In the genomic region with DNA sequence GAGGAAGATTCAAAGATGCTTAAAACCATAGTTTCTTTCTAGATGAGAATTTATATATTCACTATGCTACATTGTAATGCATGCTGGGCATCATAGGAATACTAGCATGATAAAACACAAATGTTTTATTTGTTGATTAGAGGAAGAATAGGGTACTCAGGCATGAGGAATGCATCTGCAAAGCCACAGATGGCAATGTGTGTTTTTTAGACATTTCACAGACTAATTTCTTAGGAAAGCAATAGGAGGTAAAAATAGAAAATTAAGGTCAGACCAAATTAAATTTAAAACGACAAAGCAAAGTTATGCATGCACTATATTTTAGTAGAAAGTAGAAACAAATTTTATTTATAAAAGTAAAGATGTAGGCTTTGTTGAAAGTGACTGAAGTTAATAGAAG, we compare ENCODE assay signal across 1 cellular context.
TF ChIP-seq lines count a peak whose summit lies in the region.

No MANE protein-coding gene starts in this region.

TF ChIP-seq in A549, 52 proteins besides CTCF, POLR2A, EP300 and RAD21 (continued from another document):
- TF ChIP-seq, protein P1, sequence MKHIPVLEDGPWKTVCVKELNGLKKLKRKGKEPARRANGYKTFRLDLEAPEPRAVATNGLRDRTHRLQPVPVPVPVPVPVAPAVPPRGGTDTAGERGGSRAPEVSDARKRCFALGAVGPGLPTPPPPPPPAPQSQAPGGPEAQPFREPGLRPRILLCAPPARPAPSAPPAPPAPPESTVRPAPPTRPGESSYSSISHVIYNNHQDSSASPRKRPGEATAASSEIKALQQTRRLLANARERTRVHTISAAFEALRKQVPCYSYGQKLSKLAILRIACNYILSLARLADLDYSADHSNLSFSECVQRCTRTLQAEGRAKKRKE (CRISPR knock-in tag; IDR thresholded peaks at IDR 0.05; ENCODE audit: low read depth), result no peak
- TF ChIP-seq RARB (CRISPR knock-in tag; IDR thresholded peaks at IDR 0.05) (no peak), MAFK (IDR thresholded peaks at IDR 0.05; ENCODE audit: partially characterized antibody) (no peak), FOSL2 (IDR thresholded peaks at IDR 0.05) (no peak), FOSL2 (CRISPR knock-in tag; IDR thresholded peaks at IDR 0.05) (no peak), SREBF2 (IDR thresholded peaks at IDR 0.05) (no peak), PBX3 (IDR thresholded peaks at IDR 0.05) (no peak), NPAS2 (CRISPR knock-in tag; IDR thresholded peaks at IDR 0.05; ENCODE audit: borderline replicate concordance) (no peak), EHMT2 (IDR thresholded peaks at IDR 0.05; ENCODE audit: low read depth) (no peak), KDM5A (IDR thresholded peaks at IDR 0.05) (no peak), JUN (IDR thresholded peaks at IDR 0.05) (no peak), NR3C1 (IDR thresholded peaks at IDR 0.05) (no peak), HEYL (CRISPR knock-in tag; IDR thresholded peaks at IDR 0.05) (no peak), POLR2AphosphoS2 (conservative IDR thresholded peaks at IDR 0.05; ENCODE audit: low read length) (no peak), ESRRA (IDR thresholded peaks at IDR 0.05; ENCODE audit: borderline replicate concordance, low read length) (no peak)
- TF ChIP-seq, protein P2, sequence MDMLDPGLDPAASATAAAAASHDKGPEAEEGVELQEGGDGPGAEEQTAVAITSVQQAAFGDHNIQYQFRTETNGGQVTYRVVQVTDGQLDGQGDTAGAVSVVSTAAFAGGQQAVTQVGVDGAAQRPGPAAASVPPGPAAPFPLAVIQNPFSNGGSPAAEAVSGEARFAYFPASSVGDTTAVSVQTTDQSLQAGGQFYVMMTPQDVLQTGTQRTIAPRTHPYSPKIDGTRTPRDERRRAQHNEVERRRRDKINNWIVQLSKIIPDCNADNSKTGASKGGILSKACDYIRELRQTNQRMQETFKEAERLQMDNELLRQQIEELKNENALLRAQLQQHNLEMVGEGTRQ (IDR thresholded peaks at IDR 0.05), result no peak
